ENCODE assay signal across 3 cellular contexts in the genomic region with DNA sequence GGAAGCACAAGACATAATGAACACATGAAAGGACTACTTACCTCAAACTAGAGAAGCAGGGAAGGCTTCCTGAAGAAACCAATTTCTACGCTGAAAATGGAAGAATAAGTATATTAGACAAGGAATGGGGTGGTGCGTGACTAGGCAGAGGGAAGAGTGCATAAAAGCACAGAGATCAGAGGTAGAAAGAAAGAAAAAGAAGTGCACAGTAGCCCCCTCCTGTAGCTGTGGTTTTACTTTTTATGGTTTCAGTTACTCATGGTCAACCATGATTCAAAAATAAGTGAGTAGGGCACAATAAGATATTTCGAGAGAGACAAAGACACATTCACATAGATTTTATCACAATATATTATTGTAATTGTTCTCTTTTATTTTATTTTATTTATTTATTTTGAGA.
TF ChIP-seq lines count a peak whose summit lies in the region.

No MANE protein-coding gene starts in this region.

TF ChIP-seq in IMR-90, 13 proteins besides CTCF, POLR2A, EP300 and RAD21 (continued from another document):
- TF ChIP-seq CEBPB (IDR thresholded peaks at IDR 0.05; ENCODE audit: low read depth, low read length): no peak
- TF ChIP-seq CHD1 (IDR thresholded peaks at IDR 0.05; ENCODE audit: low read depth, low read length): no peak
- TF ChIP-seq, protein P1, sequence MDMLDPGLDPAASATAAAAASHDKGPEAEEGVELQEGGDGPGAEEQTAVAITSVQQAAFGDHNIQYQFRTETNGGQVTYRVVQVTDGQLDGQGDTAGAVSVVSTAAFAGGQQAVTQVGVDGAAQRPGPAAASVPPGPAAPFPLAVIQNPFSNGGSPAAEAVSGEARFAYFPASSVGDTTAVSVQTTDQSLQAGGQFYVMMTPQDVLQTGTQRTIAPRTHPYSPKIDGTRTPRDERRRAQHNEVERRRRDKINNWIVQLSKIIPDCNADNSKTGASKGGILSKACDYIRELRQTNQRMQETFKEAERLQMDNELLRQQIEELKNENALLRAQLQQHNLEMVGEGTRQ (IDR thresholded peaks at IDR 0.05; ENCODE audit: low read depth, low read length): no peak
- no peak for TF ChIP-seq FOS (IDR thresholded peaks at IDR 0.05; ENCODE audit: low read depth, low read length)

TF ChIP-seq in endothelial cell of umbilical vein, 7 proteins besides CTCF, POLR2A, EP300 and RAD21 (continued from another document):
- TF ChIP-seq MYC (IDR thresholded peaks at IDR 0.05; ENCODE audit: low read depth, low read length): no peak
- no peak for TF ChIP-seq POLR2AphosphoS5 (IDR thresholded peaks at IDR 0.05; ENCODE audit: insufficient read depth, low read depth, low read length)
- no peak for TF ChIP-seq EZH2 (IDR thresholded peaks at IDR 0.05; ENCODE audit: borderline replicate concordance, low read depth, low read length, severe bottlenecking)
- no peak for TF ChIP-seq GATA2 (IDR thresholded peaks at IDR 0.05; ENCODE audit: insufficient read depth, insufficient read length, low read depth, low read length)
- TF ChIP-seq, protein P2, sequence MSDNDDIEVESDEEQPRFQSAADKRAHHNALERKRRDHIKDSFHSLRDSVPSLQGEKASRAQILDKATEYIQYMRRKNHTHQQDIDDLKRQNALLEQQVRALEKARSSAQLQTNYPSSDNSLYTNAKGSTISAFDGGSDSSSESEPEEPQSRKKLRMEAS (IDR thresholded peaks at IDR 0.05; ENCODE audit: insufficient read depth, insufficient read length): no peak
- TF ChIP-seq FOS (IDR thresholded peaks at IDR 0.05; ENCODE audit: borderline replicate concordance, insufficient read depth, low read length): no peak

TF ChIP-seq in SK-N-SH treated with all-trans-retinoic acid at 6 μM for 48 hours, 23 proteins besides CTCF, POLR2A, EP300 and RAD21 (continued from another document):
- TF ChIP-seq ARNTL (CRISPR knock-in tag; IDR thresholded peaks at IDR 0.05; ENCODE audit: borderline replicate concordance, low read depth) (no peak), RARB (CRISPR knock-in tag; IDR thresholded peaks at IDR 0.05) (no peak), ZNF8 (CRISPR knock-in tag; IDR thresholded peaks at IDR 0.05) (no peak), PPARA (CRISPR knock-in tag; IDR thresholded peaks at IDR 0.05; ENCODE audit: borderline replicate concordance) (no peak), ZFP3 (CRISPR knock-in tag; IDR thresholded peaks at IDR 0.05) (no peak), GLIS3 (CRISPR knock-in tag; IDR thresholded peaks at IDR 0.05) (no peak), SNAI2 (CRISPR knock-in tag; IDR thresholded peaks at IDR 0.05) (no peak), TCF4 (CRISPR knock-in tag; IDR thresholded peaks at IDR 0.05; ENCODE audit: borderline replicate concordance) (no peak), ZFP30 (CRISPR knock-in tag; IDR thresholded peaks at IDR 0.05) (no peak), BACH2 (CRISPR knock-in tag; IDR thresholded peaks at IDR 0.05; ENCODE audit: borderline replicate concordance) (no peak), TOX (CRISPR knock-in tag; IDR thresholded peaks at IDR 0.05; ENCODE audit: borderline replicate concordance) (no peak), ESRRG (CRISPR knock-in tag; IDR thresholded peaks at IDR 0.05) (no peak)
- TF ChIP-seq, protein P3, sequence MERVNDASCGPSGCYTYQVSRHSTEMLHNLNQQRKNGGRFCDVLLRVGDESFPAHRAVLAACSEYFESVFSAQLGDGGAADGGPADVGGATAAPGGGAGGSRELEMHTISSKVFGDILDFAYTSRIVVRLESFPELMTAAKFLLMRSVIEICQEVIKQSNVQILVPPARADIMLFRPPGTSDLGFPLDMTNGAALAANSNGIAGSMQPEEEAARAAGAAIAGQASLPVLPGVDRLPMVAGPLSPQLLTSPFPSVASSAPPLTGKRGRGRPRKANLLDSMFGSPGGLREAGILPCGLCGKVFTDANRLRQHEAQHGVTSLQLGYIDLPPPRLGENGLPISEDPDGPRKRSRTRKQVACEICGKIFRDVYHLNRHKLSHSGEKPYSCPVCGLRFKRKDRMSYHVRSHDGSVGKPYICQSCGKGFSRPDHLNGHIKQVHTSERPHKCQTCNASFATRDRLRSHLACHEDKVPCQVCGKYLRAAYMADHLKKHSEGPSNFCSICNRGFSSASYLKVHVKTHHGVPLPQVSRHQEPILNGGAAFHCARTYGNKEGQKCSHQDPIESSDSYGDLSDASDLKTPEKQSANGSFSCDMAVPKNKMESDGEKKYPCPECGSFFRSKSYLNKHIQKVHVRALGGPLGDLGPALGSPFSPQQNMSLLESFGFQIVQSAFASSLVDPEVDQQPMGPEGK (CRISPR knock-in tag; IDR thresholded peaks at IDR 0.05; ENCODE audit: borderline replicate concordance): no peak
